ENCODE assay signal across 8 cellular contexts in genomic region chr14:22767323-22767589, GRCh38.
DNase-seq lines count a peak whose midpoint lies in the region; ATAC-seq and TF ChIP-seq lines count a peak whose summit lies in the region.

No MANE protein-coding gene starts in this region.

- peak overlapping the region; percentile 99 for H3K4me3 ChIP-seq in brain microvascular endothelial cell (ENCODE audit: low read depth, low read length)
- H3K4me3 ChIP-seq in mucosa of stomach (ENCODE audit: low read length), result peak overlapping the region; percentile 95

- peak overlapping the region; percentile 91 for H3K27ac ChIP-seq in C4-2B
- no peak overlapping the region for H3K27ac ChIP-seq in brain microvascular endothelial cell

- in situ Hi-C loops in brain microvascular endothelial cell (cut with HindIII; ENCODE audit: low pct_ligation_motif_present, low sequenced_read_pairs), result no loop called here

- H3K36me3 ChIP-seq in brain microvascular endothelial cell (replicated peaks) (peaks cover 38% of the 10 kb centered on the region), mucosa of stomach (ENCODE audit: control insufficient read depth, insufficient read depth, low read length) (peaks cover 15% of the 10 kb centered on the region)

- TF ChIP-seq CTCF in C4-2B (conservative IDR thresholded peaks at IDR 0.05) (no peak), brain microvascular endothelial cell (IDR thresholded peaks at IDR 0.05; ENCODE audit: low read depth, low read length, missing control alignments) (no peak)

- H3K9me3 ChIP-seq in mucosa of stomach (ENCODE audit: control insufficient read depth, low read length), result no peaks in the 10 kb centered on the region

- H3K27me3 ChIP-seq in brain microvascular endothelial cell (replicated peaks), result no peaks in the 10 kb centered on the region
- no peaks in the 10 kb centered on the region for H3K27me3 ChIP-seq in mucosa of stomach (ENCODE audit: control insufficient read depth, insufficient read depth, low read length)

- peak overlapping the region; percentile 90 for H3K9ac ChIP-seq in mucosa of stomach (ENCODE audit: low read length)

- H3K4me1 ChIP-seq in mucosa of stomach (ENCODE audit: control insufficient read depth, insufficient read depth, low read length), result peaks cover 12% of the 10 kb centered on the region

- TF ChIP-seq POLR2A in erythroblast (IDR thresholded peaks at IDR 0.05; ENCODE audit: low read length), result no peak

- DNase-seq in brain microvascular endothelial cell (no peak), DMS79 treated with DMSO at 0.1 percent for 48 hours (lab: John Stamatoyannopoulos, UW) (no peak), erythroblast (lab: John Stamatoyannopoulos, UW) (no peak), SKM-1 treated with dmso at 0.1 percent for 144 hours (lab: John Stamatoyannopoulos, UW; ENCODE audit: unreplicated experiment) (no peak)

- ATAC-seq in HG02981 (IDR thresholded peaks at IDR 0.05; ENCODE audit: unreplicated experiment) (peak; percentile 29), GM19328 (IDR thresholded peaks at IDR 0.05; ENCODE audit: unreplicated experiment) (no peak)
